Comparison of ENCODE assay signal across 1 cellular context in the genomic region with DNA sequence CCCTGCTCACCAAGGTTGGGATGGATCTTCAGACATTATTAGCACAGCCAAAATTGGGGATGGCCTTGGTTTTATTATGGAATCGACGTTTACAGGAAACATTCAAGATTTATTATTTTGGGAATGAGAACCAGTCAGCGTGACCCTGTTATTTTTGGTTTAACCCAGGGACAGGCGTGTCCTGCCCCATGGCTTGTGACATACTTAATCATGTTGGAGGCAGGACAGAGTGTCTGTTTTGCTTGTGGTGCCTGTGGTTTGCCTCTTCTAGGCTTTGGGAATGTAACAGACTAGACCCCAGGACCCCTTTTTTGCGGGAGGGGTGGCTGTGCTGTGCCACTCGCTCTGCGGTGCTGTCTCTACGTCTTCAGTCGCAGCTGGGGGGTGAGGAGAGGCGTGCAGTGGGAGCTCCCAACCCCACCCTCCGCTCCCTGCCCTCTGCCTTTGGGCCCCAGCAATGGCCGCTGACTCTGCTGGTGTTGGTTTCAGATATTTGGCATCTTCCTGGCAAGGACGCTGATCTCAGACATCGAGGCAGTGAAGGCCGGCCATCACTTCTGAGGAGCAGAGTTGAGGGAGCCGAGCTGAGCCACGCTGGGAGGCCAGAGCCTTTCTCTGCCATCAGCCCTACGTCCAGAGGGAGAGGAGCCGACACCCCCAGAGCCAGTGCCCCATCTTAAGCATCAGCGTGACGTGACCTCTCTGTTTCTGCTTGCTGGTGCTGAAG.
TF ChIP-seq lines count a peak whose summit lies in the region.

No MANE protein-coding gene starts in this region.

TF ChIP-seq in liver, 16 proteins besides CTCF, POLR2A, EP300 and RAD21:
- TF ChIP-seq, protein P1, sequence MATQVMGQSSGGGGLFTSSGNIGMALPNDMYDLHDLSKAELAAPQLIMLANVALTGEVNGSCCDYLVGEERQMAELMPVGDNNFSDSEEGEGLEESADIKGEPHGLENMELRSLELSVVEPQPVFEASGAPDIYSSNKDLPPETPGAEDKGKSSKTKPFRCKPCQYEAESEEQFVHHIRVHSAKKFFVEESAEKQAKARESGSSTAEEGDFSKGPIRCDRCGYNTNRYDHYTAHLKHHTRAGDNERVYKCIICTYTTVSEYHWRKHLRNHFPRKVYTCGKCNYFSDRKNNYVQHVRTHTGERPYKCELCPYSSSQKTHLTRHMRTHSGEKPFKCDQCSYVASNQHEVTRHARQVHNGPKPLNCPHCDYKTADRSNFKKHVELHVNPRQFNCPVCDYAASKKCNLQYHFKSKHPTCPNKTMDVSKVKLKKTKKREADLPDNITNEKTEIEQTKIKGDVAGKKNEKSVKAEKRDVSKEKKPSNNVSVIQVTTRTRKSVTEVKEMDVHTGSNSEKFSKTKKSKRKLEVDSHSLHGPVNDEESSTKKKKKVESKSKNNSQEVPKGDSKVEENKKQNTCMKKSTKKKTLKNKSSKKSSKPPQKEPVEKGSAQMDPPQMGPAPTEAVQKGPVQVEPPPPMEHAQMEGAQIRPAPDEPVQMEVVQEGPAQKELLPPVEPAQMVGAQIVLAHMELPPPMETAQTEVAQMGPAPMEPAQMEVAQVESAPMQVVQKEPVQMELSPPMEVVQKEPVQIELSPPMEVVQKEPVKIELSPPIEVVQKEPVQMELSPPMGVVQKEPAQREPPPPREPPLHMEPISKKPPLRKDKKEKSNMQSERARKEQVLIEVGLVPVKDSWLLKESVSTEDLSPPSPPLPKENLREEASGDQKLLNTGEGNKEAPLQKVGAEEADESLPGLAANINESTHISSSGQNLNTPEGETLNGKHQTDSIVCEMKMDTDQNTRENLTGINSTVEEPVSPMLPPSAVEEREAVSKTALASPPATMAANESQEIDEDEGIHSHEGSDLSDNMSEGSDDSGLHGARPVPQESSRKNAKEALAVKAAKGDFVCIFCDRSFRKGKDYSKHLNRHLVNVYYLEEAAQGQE (IDR thresholded peaks at IDR 0.05): no peak
- peak; percentile 92 for TF ChIP-seq NR2F2 (IDR thresholded peaks at IDR 0.05)
- TF ChIP-seq, protein P2, sequence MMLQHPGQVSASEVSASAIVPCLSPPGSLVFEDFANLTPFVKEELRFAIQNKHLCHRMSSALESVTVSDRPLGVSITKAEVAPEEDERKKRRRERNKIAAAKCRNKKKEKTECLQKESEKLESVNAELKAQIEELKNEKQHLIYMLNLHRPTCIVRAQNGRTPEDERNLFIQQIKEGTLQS (IDR thresholded peaks at IDR 0.05): no peak
- TF ChIP-seq, protein P3, sequence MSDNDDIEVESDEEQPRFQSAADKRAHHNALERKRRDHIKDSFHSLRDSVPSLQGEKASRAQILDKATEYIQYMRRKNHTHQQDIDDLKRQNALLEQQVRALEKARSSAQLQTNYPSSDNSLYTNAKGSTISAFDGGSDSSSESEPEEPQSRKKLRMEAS (IDR thresholded peaks at IDR 0.05): no peak
- TF ChIP-seq SP1 (IDR thresholded peaks at IDR 0.05): no peak
- no peak for TF ChIP-seq YY1 (IDR thresholded peaks at IDR 0.05)
- TF ChIP-seq FOXA2 (IDR thresholded peaks at IDR 0.05): no peak
